ENCODE assay signal across 16 cellular contexts in genomic region chr15:93049233-93049632, GRCh38. TPM values are rescaled to one million over a fixed set of nuclear protein-coding genes. Genes with fewer than 3 reads are reported as not detected.
DNase-seq lines count a peak whose midpoint lies in the region; ATAC-seq and TF ChIP-seq lines count a peak whose summit lies in the region.
"Had no signal": no experiment of that assay in that cellular context is flagged by ENCODE, and none has a peak within 500 bp of the region (broad histone marks: within the 10 kb centered on the region; RNA-seq: fewer than 3 reads in every experiment).

No MANE protein-coding gene starts in this region.

- no peaks in the 10 kb centered on the region for H3K27me3 ChIP-seq in BLaER1
- H3K27me3 ChIP-seq in gastroesophageal sphincter = no peaks in the 10 kb centered on the region
- H3K27me3 ChIP-seq: MG63 had no signal

- TF ChIP-seq CTCF in RWPE1 (conservative IDR thresholded peaks at IDR 0.05; ENCODE audit: low read depth) = no peak
- TF ChIP-seq CTCF in gastroesophageal sphincter (IDR thresholded peaks at IDR 0.05) = no peak
- TF ChIP-seq CTCF in progenitor cell of endocrine pancreas (IDR thresholded peaks at IDR 0.05; ENCODE audit: unreplicated experiment) = no peak

- no peak overlapping the region for H3K4me3 Mint-ChIP-seq in progenitor cell of endocrine pancreas (ENCODE audit: low read depth)
- H3K4me3 Mint-ChIP-seq: GM23338, HFFc6 had no signal

- H3K4me1 ChIP-seq in BLaER1 (peaks cover 93% of the 10 kb centered on the region), gastroesophageal sphincter (peaks cover 0 to 89% (median 12%) of the 10 kb centered on the region in 3 donors)

- DNase-seq in RWPE1 (ENCODE audit: low spot score) (no peak), progenitor cell of endocrine pancreas (ENCODE audit: low spot score, unreplicated experiment) (no peak), NCI-H2196 (lab: John Stamatoyannopoulos, UW; ENCODE audit: unreplicated experiment) (no peak), NCI-H2107 treated with DMSO at 0.1 percent for 48 hours (lab: John Stamatoyannopoulos, UW; ENCODE audit: unreplicated experiment) (no peak), HuH-7 (ENCODE audit: low spot score) (no peak)
- DNase-seq: CD4-positive, alpha-beta memory T cell; HFFc6; NCI-H2107; NCI-H748 treated with DMSO at 0.1 percent for 48 hours had no signal

- H3K4me3 ChIP-seq in BLaER1 (no peak overlapping the region), gastroesophageal sphincter (no peak overlapping the region)
- H3K4me3 ChIP-seq: GM23338, MG63, PC-9 had no signal

- WGBS in gastroesophageal sphincter (ENCODE audit: low coverage in 1 of 2), 2 donors = 46 to 54% methylated on average over 6 to 7 of the region's 8 CpGs

- ATAC-seq in gastroesophageal sphincter = no peak
- no peak for ATAC-seq in HG03378 (IDR thresholded peaks at IDR 0.05; ENCODE audit: unreplicated experiment)
- ATAC-seq: GM23338 had no signal

- peaks cover 100% of the 10 kb centered on the region for H4K20me1 ChIP-seq in BLaER1

- H3K36me3 Mint-ChIP-seq in progenitor cell of endocrine pancreas (ENCODE audit: insufficient read depth) = peaks cover 23% of the 10 kb centered on the region
- H3K36me3 Mint-ChIP-seq: CD4-positive, alpha-beta memory T cell had no signal

- peak overlapping the region; percentile 38; the same call in 1 of the 2 replicates for H3K9ac ChIP-seq in BLaER1
- H3K9ac ChIP-seq: KMS-11 had no signal

- no peaks in the 10 kb centered on the region for H3K27me3 Mint-ChIP-seq in progenitor cell of endocrine pancreas

- H3K27ac Mint-ChIP-seq in progenitor cell of endocrine pancreas = peak overlapping the region; percentile 36
- H3K27ac Mint-ChIP-seq: GM23338, HFFc6 had no signal

- TF ChIP-seq EP300 in gastroesophageal sphincter (IDR thresholded peaks at IDR 0.05) = no peak

- H3K9me3 ChIP-seq in BLaER1 (peaks cover 11% of the 10 kb centered on the region), gastroesophageal sphincter (peaks cover 0 to 13% (median 0%) of the 10 kb centered on the region in 3 donors)

- H3K27ac ChIP-seq in BLaER1 = peak overlapping the region; percentile 47
- H3K27ac ChIP-seq in RWPE1 = peak overlapping the region; percentile 44
- peak overlapping the region in 3 of 4 donors; percentile 62 to 64 (median 63) for H3K27ac ChIP-seq in gastroesophageal sphincter
- H3K27ac ChIP-seq: KMS-11, PC-9 had no signal

- H3K36me3 ChIP-seq in BLaER1 = peaks cover 91% of the 10 kb centered on the region
- H3K36me3 ChIP-seq in gastroesophageal sphincter = peaks cover 0 to 98% of the 10 kb centered on the region in 2 donors
- H3K36me3 ChIP-seq: MG63 had no signal

- CTCF ChIA-PET in RWPE1 (lab: Yijun Ruan, JAX) = interaction anchor here (1.5 kb wide), 1 partner anchor 1071 kb away, joined by 4 read pairs; no protein-coding TSS in a partner anchor

- TF ChIP-seq POLR2A in gastroesophageal sphincter (IDR thresholded peaks at IDR 0.05) = no peak

- no peaks in the 10 kb centered on the region for H3K4me1 Mint-ChIP-seq in progenitor cell of endocrine pancreas (ENCODE audit: low read depth)
- H3K4me1 Mint-ChIP-seq: GM23338 had no signal

- peaks cover 7% of the 10 kb centered on the region for H3K9me3 Mint-ChIP-seq in progenitor cell of endocrine pancreas (ENCODE audit: low read depth)

- POLR2A ChIA-PET in RWPE1 (lab: Yijun Ruan, JAX; ENCODE audit: low non-redundant PET) = interaction anchor here (0.5 to 0.7 kb wide), 2 partner anchors 8 to 12 kb away, joined by 3 to 7 read pairs; no protein-coding TSS in a partner anchor

- peak overlapping the region; percentile 79 for H3K4me2 ChIP-seq in BLaER1
- H3K4me2 ChIP-seq: GM23338, KMS-11, PC-9 had no signal

RNA-seq across cellular contexts. Expression of gene RGMA, which starts 39.8 kb away (rescaled TPM):
- total RNA-seq in gastroesophageal sphincter (100 to 1,000 TPM in 2 of 4 donors, 10 to 100 TPM in 2; 99.0 to 307 (median 112) TPM), progenitor cell of endocrine pancreas (11.4 and 11.8 TPM in 2 replicates)
- total RNA-seq: CD4-positive, alpha-beta memory T cell had no signal
